Comparison of ENCODE assay signal across 8 cellular contexts in genomic region chr1:15304708-15305326, GRCh38. TPM values are rescaled to one million over a fixed set of nuclear protein-coding genes. Genes with fewer than 3 reads are reported as not detected.
A peak's percentile ranks its signal among the peaks of the same experiment; 100 is the strongest.
DNase-seq lines count a peak whose midpoint lies in the region; ATAC-seq and TF ChIP-seq lines count a peak whose summit lies in the region.

No MANE protein-coding gene starts in this region.

- H3K9me3 ChIP-seq in Peyer's patch: no peaks in the 10 kb centered on the region
- no peaks in the 10 kb centered on the region for H3K9me3 ChIP-seq in upper lobe of right lung

- H3K4me1 Mint-ChIP-seq in CD14-positive monocyte: peaks cover 4% of the 10 kb centered on the region
- H3K4me1 Mint-ChIP-seq in HFFc6 (ENCODE audit: low read depth): peaks cover 6% of the 10 kb centered on the region

- peaks cover 0 to 5% (median 5%) of the 10 kb centered on the region in 3 donors for H3K27me3 Mint-ChIP-seq in CD14-positive monocyte (ENCODE audit: low read depth in 3 of 3)
- H3K27me3 Mint-ChIP-seq in HFFc6 (ENCODE audit: insufficient read depth): peaks cover 27% of the 10 kb centered on the region

- H3K4me3 ChIP-seq in Peyer's patch: no peak overlapping the region
- no peak overlapping the region for H3K4me3 ChIP-seq in upper lobe of right lung

- H3K36me3 ChIP-seq in Peyer's patch: no peaks in the 10 kb centered on the region
- no peaks in the 10 kb centered on the region for H3K36me3 ChIP-seq in upper lobe of right lung

- DNase-seq in CD14-positive monocyte (ENCODE audit: low spot score) (no peak), HFFc6 (peak; percentile 25), Peyer's patch (peak; percentile 45 to 82 (median 82)), glomerular visceral epithelial cell (ENCODE audit: extremely low spot score) (peak; percentile 52), posterior cingulate gyrus (peak in 8 of 10 donors; percentile 57 to 91 (median 62)), upper lobe of right lung (peak; percentile 82)
- peak; percentile 58 to 61 for DNase-seq in activated T-helper 1 cell treated with anti-CD3 and anti-CD28 coated beads, Interleukin-2, amount 50 U/mL, for 16 hours (ENCODE audit: low read depth in 1 of 2, low spot score in 1 of 2)

- intact Hi-C loops in CD14-positive monocyte (cut with micrococcal nuclease): loop anchor here (1.0 to 10.0 kb wide), 4 partner anchors 176 to 390 kb away; no protein-coding TSS in a partner anchor
- intact Hi-C loops in posterior cingulate gyrus (cut with DNase I): loop anchor here (1.0 to 2.0 kb wide), 2 partner anchors 153 to 176 kb away; no protein-coding TSS in a partner anchor
- intact Hi-C loops in upper lobe of right lung (cut with DNase I): loop anchor here (10.0 kb wide), 1 partner anchor 170 kb away; no protein-coding TSS in a partner anchor

- TF ChIP-seq CTCF in CD14-positive monocyte (IDR thresholded peaks at IDR 0.05) (peak; percentile 98), HFFc6 (IDR thresholded peaks at IDR 0.05) (peak; percentile 98), Peyer's patch (IDR thresholded peaks at IDR 0.05) (peak; percentile 53 to 93 (median 88)), upper lobe of right lung (IDR thresholded peaks at IDR 0.05) (peak; percentile 92)

- ATAC-seq in upper lobe of right lung (peak; percentile 88), HG03039 (IDR thresholded peaks at IDR 0.05; ENCODE audit: unreplicated experiment) (no peak)

- H3K27me3 ChIP-seq in Peyer's patch (no peaks in the 10 kb centered on the region), upper lobe of right lung (no peaks in the 10 kb centered on the region)

- H3K4me3 Mint-ChIP-seq in CD14-positive monocyte (no peak overlapping the region), HFFc6 (no peak overlapping the region)

- peaks cover 0 to 7% (median 0%) of the 10 kb centered on the region in 7 donors for H3K9me3 Mint-ChIP-seq in CD14-positive monocyte
- no peaks in the 10 kb centered on the region for H3K9me3 Mint-ChIP-seq in HFFc6

- H3K27ac ChIP-seq in Peyer's patch: no peak overlapping the region
- no peak overlapping the region for H3K27ac ChIP-seq in upper lobe of right lung

- H3K27ac Mint-ChIP-seq in CD14-positive monocyte (no peak overlapping the region), HFFc6 (no peak overlapping the region)

- no peak for TF ChIP-seq POLR2A in Peyer's patch (IDR thresholded peaks at IDR 0.05)

- H3K4me1 ChIP-seq in Peyer's patch (peaks cover 0 to 13% (median 7%) of the 10 kb centered on the region in 4 donors), upper lobe of right lung (no peaks in the 10 kb centered on the region)

- H3K36me3 Mint-ChIP-seq in CD14-positive monocyte: no peaks in the 10 kb centered on the region
- H3K36me3 Mint-ChIP-seq in HFFc6 (ENCODE audit: low read depth): no peaks in the 10 kb centered on the region

RNA-seq across cellular contexts. Expression of gene FHAD1, which starts 57.8 kb away (rescaled TPM):
- polyA plus RNA-seq in CD14-positive monocyte: under 1 TPM in 1 of 2 donors, not detected in 1; 0.69 TPM
- under 1 TPM in 2 of 6 experiments, not detected in 4; 0.16 to 0.25 TPM for total RNA-seq in HFFc6 (2021; fragmentation: NEBNext Ultra II Directional; extraction: Animal tissue kit (Norgen Biotek cat#: 25700))
- 1 to 10 TPM in 1 of 4 donors, under 1 TPM in 1, not detected in 2; 0.95 to 1.7 TPM for total RNA-seq in Peyer's patch
- total RNA-seq in upper lobe of right lung: 2.4 TPM
